ENCODE assay signal across 1 cellular context in the genomic region with DNA sequence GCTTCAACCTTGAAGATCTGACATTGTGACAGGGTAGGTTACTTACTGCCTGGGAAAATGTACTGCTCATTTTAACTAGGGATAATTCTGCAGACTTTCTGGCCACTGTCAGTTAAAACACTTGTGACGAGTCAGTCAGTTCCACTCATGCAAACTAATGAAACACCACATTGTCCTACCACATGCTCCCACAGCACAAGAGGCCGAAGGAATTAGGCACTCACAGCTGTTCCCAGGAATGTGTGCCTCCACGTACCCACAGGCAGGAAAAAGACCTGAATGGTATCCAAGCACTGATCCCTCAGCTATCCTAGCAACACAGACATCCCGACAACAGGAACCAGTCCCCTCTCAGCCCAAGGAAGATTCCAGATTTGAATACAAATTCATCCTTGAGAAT.
TF ChIP-seq lines count a peak whose summit lies in the region.

No MANE protein-coding gene starts in this region.

TF ChIP-seq in A549, 52 proteins besides CTCF, POLR2A, EP300 and RAD21 (continued from another document):
- no peak for TF ChIP-seq CHD4 (IDR thresholded peaks at IDR 0.05; ENCODE audit: borderline replicate concordance)
- no peak for TF ChIP-seq FOSB (CRISPR knock-in tag; IDR thresholded peaks at IDR 0.05)
- TF ChIP-seq NFE2L2 (conservative IDR thresholded peaks at IDR 0.05; ENCODE audit: low read length): no peak
- no peak for TF ChIP-seq RCOR1 (IDR thresholded peaks at IDR 0.05; ENCODE audit: low read depth, low read length)
- TF ChIP-seq, protein P1, sequence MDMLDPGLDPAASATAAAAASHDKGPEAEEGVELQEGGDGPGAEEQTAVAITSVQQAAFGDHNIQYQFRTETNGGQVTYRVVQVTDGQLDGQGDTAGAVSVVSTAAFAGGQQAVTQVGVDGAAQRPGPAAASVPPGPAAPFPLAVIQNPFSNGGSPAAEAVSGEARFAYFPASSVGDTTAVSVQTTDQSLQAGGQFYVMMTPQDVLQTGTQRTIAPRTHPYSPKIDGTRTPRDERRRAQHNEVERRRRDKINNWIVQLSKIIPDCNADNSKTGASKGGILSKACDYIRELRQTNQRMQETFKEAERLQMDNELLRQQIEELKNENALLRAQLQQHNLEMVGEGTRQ (IDR thresholded peaks at IDR 0.05): no peak
- no peak for TF ChIP-seq CHD2 (IDR thresholded peaks at IDR 0.05; ENCODE audit: low read length, partially characterized antibody)
- no peak for TF ChIP-seq RNF2 (IDR thresholded peaks at IDR 0.05; ENCODE audit: borderline replicate concordance, low read depth)
- no peak for TF ChIP-seq FOXS1 (CRISPR knock-in tag; IDR thresholded peaks at IDR 0.05)
- no peak for TF ChIP-seq HOXB13 (CRISPR knock-in tag; IDR thresholded peaks at IDR 0.05; ENCODE audit: low read depth)
- TF ChIP-seq, protein P2, sequence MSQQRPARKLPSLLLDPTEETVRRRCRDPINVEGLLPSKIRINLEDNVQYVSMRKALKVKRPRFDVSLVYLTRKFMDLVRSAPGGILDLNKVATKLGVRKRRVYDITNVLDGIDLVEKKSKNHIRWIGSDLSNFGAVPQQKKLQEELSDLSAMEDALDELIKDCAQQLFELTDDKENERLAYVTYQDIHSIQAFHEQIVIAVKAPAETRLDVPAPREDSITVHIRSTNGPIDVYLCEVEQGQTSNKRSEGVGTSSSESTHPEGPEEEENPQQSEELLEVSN (IDR thresholded peaks at IDR 0.05; ENCODE audit: borderline replicate concordance, low read depth): no peak
- no peak for TF ChIP-seq ZFP36 (IDR thresholded peaks at IDR 0.05; ENCODE audit: borderline replicate concordance, partially characterized antibody)
- TF ChIP-seq JUNB (IDR thresholded peaks at IDR 0.05): no peak
